23 cellular contexts compared by ENCODE assay signal in the genomic region with DNA sequence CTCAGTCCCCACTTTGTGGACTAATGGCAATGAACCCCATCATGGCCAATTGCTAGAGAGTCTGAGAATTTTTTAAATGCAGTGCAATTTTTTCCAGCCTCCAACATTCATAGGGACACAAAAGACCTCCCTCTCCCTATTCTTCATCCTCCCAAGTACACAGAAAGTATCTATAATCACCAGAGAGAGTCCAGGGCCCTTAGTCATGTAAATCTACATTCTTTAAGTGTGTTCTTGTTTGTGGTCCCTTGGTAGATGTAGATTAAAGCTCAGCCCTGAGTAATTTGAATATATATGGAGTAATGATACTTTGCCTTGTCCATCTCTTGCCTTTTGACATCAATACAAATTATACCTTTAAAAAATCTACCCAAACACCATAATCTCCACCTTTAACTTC. TPM values are rescaled to one million over a fixed set of nuclear protein-coding genes. Genes with fewer than 3 reads are reported as not detected.
"Had no signal": no experiment of that assay in that cellular context is flagged by ENCODE, and none has a peak within 500 bp of the region (broad histone marks: within the 10 kb centered on the region; RNA-seq: fewer than 3 reads in every experiment).

No MANE protein-coding gene starts in this region.

- H3K9me3 Mint-ChIP-seq: activated B cell treated with CpG ODN at 0.5 μM for 24 hours; activated CD4-positive, alpha-beta memory T cell treated with anti-CD3 and anti-CD28 coated beads for 36 hours; activated naive CD8-positive, alpha-beta T cell treated with anti-CD3 and anti-CD28 coated beads, Interleukin-2, amount 50 U/mL, for 24 hours; activated T-cell treated with anti-CD3 and anti-CD28 coated beads, Interleukin-2, amount 50 U/mL, for 4 hours; T-helper 1 cell treated with Interleukin-12 subunit alpha and Interleukin-12 subunit beta and Interleukin-4 antibody, amounts not matched to agents 30 μg/mL and 1 μg/mL, for 36 hours had no signal

- H3K4me1 ChIP-seq: ascending aorta had no signal

- H3K27ac ChIP-seq: ascending aorta had no signal

- H3K27me3 ChIP-seq: ascending aorta had no signal

- ATAC-seq: activated naive CD4-positive, alpha-beta T cell treated with anti-CD3 and anti-CD28 coated beads, Interleukin-2, amount 50 U/mL, for 72 hours; activated naive CD8-positive, alpha-beta T cell treated with anti-CD3 and anti-CD28 coated beads, Interleukin-2, amount 50 U/mL, for 24 hours; activated T-cell treated with anti-CD3 and anti-CD28 coated beads, Interleukin-2, amount 50 U/mL, for 4 hours; PC-3 had no signal

- DNase-seq: activated B cell treated with CpG ODN at 0.5 μM for 24 hours; activated CD4-positive, alpha-beta memory T cell treated with anti-CD3 and anti-CD28 coated beads for 36 hours; activated CD4-positive, alpha-beta T cell treated with anti-CD3 and anti-CD28 coated beads, Interleukin-2, amount 10 ng/mL, durations not matched to agents 7 days and 5 days; activated CD8-positive, alpha-beta memory T cell treated with anti-CD3 and anti-CD28 coated beads for 24 hours; activated effector memory CD4-positive, alpha-beta T cell treated with anti-CD3 and anti-CD28 coated beads, Interleukin-2, amount 50 U/mL, for 16 hours; activated naive CD4-positive, alpha-beta T cell treated with Interleukin-2 at 50 U/mL for 16 hours; activated naive CD8-positive, alpha-beta T cell treated with anti-CD3 and anti-CD28 coated beads, Interleukin-2, amount 50 U/mL, for 24 hours; activated T-cell treated with anti-CD3 and anti-CD28 coated beads, Interleukin-2, amount 50 U/mL, for 4 hours; amniotic stem cell; Kasumi-1; KBM-7; NCI-H1105 treated with DMSO at 0.1 percent for 48 hours; NCI-H1436 treated with DMSO at 0.1 percent for 48 hours; NCI-H187; NCI-H2081; NCI-H510A treated with DMSO at 0.1 percent for 48 hours; PC-3; SHP77 treated with DMSO at 0.1 percent for 48 hours had no signal

- H3K9me3 ChIP-seq: ascending aorta had no signal

- H3K27ac Mint-ChIP-seq: activated B cell treated with CpG ODN at 0.5 μM for 24 hours; activated CD4-positive, alpha-beta memory T cell treated with anti-CD3 and anti-CD28 coated beads for 36 hours; activated CD4-positive, alpha-beta T cell treated with anti-CD3 and anti-CD28 coated beads, Interleukin-2, amount 10 ng/mL, durations not matched to agents 7 days and 5 days; activated naive CD4-positive, alpha-beta T cell treated with anti-CD3 and anti-CD28 coated beads, Interleukin-2, amount 50 U/mL, for 72 hours; activated naive CD8-positive, alpha-beta T cell treated with anti-CD3 and anti-CD28 coated beads, Interleukin-2, amount 50 U/mL, for 24 hours; T-helper 1 cell treated with Interleukin-12 subunit alpha and Interleukin-12 subunit beta and Interleukin-4 antibody, amounts not matched to agents 30 μg/mL and 1 μg/mL, for 36 hours had no signal

- H3K36me3 Mint-ChIP-seq: activated CD4-positive, alpha-beta memory T cell treated with anti-CD3 and anti-CD28 coated beads for 36 hours; activated naive CD4-positive, alpha-beta T cell treated with anti-CD3 and anti-CD28 coated beads, Interleukin-2, amount 50 U/mL, for 72 hours had no signal

- H3K27me3 Mint-ChIP-seq: activated B cell treated with CpG ODN at 0.5 μM for 24 hours; activated CD4-positive, alpha-beta memory T cell treated with anti-CD3 and anti-CD28 coated beads for 36 hours; activated CD4-positive, alpha-beta T cell treated with anti-CD3 and anti-CD28 coated beads, Interleukin-2, amount 10 ng/mL, durations not matched to agents 7 days and 5 days; activated naive CD8-positive, alpha-beta T cell treated with anti-CD3 and anti-CD28 coated beads, Interleukin-2, amount 50 U/mL, for 24 hours had no signal

- H3K4me3 Mint-ChIP-seq: activated B cell treated with CpG ODN at 0.5 μM for 24 hours; activated CD4-positive, alpha-beta memory T cell treated with anti-CD3 and anti-CD28 coated beads for 36 hours; activated CD4-positive, alpha-beta T cell treated with anti-CD3 and anti-CD28 coated beads, Interleukin-2, amount 10 ng/mL, durations not matched to agents 7 days and 5 days; activated naive CD8-positive, alpha-beta T cell treated with anti-CD3 and anti-CD28 coated beads, Interleukin-2, amount 50 U/mL, for 24 hours; activated T-cell treated with anti-CD3 and anti-CD28 coated beads, Interleukin-2, amount 50 U/mL, for 4 hours; T-helper 1 cell treated with Interleukin-12 subunit alpha and Interleukin-12 subunit beta and Interleukin-4 antibody, amounts not matched to agents 30 μg/mL and 1 μg/mL, for 36 hours had no signal

- H3K4me3 ChIP-seq: ascending aorta had no signal

- H3K4me1 Mint-ChIP-seq: activated CD4-positive, alpha-beta T cell treated with anti-CD3 and anti-CD28 coated beads, Interleukin-2, amount 10 ng/mL, durations not matched to agents 7 days and 5 days had no signal

- H3K36me3 ChIP-seq: ascending aorta had no signal

RNA-seq across cellular contexts. Expression of gene ATXN3L, which starts 51.3 kb away (rescaled TPM):
- total RNA-seq: activated B cell treated with CpG ODN at 0.5 μM for 24 hours; activated CD4-positive, alpha-beta memory T cell treated with anti-CD3 and anti-CD28 coated beads for 36 hours; activated CD4-positive, alpha-beta T cell treated with anti-CD3 and anti-CD28 coated beads, Interleukin-2, amount 10 ng/mL, durations not matched to agents 7 days and 5 days; activated naive CD4-positive, alpha-beta T cell treated with anti-CD3 and anti-CD28 coated beads, Interleukin-2, amount 50 U/mL, for 72 hours; activated T-cell treated with anti-CD3 and anti-CD28 coated beads, Interleukin-2, amount 50 U/mL, for 4 hours; ascending aorta; cardiac septum; PC-3; SK-MEL-5 had no signal
